In genomic region chr2:85754313-85755095, GRCh38 we compare ENCODE assay signal across 3 cellular contexts.
TF ChIP-seq lines count a peak whose summit lies in the region.

No MANE protein-coding gene starts in this region.

TF ChIP-seq in A549, 52 proteins besides CTCF, POLR2A, EP300 and RAD21:
- TF ChIP-seq MAX (IDR thresholded peaks at IDR 0.05) (peak; percentile 28; the same call in 1 of the 2 replicates), HDAC2 (IDR thresholded peaks at IDR 0.05) (peak; percentile 93), NFE2L2 (conservative IDR thresholded peaks at IDR 0.05; ENCODE audit: low read length) (no peak)

TF ChIP-seq in HCT116, 20 proteins besides CTCF, POLR2A, EP300 and RAD21:
- no peak for TF ChIP-seq EZH2 (IDR thresholded peaks at IDR 0.05)
- TF ChIP-seq MAX (IDR thresholded peaks at IDR 0.05), result peak; percentile 33; the same call in 1 of the 2 replicates
- peak; percentile 96 for TF ChIP-seq TCF7L2 (IDR thresholded peaks at IDR 0.05; ENCODE audit: borderline replicate concordance, extremely low read depth, insufficient read depth, insufficient read length)
- TF ChIP-seq YY1 (IDR thresholded peaks at IDR 0.05; ENCODE audit: extremely low read depth, insufficient replicate concordance, low read depth, low read length), result no peak
- no peak for TF ChIP-seq SIN3A (IDR thresholded peaks at IDR 0.05; ENCODE audit: low read depth)

TF ChIP-seq in H1, 55 proteins besides CTCF, POLR2A, EP300 and RAD21:
- TF ChIP-seq EZH2 (IDR thresholded peaks at IDR 0.05; ENCODE audit: low read depth, low read length, severe bottlenecking) (peak; percentile 75), RNF2 (IDR thresholded peaks at IDR 0.05; ENCODE audit: borderline replicate concordance, low read depth, low read length, missing control alignments, poor library complexity, severe bottlenecking) (peak; percentile 81), SIN3A (conservative IDR thresholded peaks at IDR 0.05 in 1 of 2, IDR thresholded peaks at IDR 0.05 in 1 of 2; ENCODE audit: low read depth in 1 of 2, low read length in 2 of 2) (peak in 1 of 2 experiments; percentile 20; a peak in 1 of 4 replicates), BACH1 (IDR thresholded peaks at IDR 0.05; ENCODE audit: low read length) (no peak), HDAC6 (IDR thresholded peaks at IDR 0.05; ENCODE audit: low read depth, low read length) (no peak), BCL11A (IDR thresholded peaks at IDR 0.05; ENCODE audit: low read depth in 2 of 2, low read length in 2 of 2) (no peak), SP4 (IDR thresholded peaks at IDR 0.05; ENCODE audit: low read length) (no peak), KDM4A (IDR thresholded peaks at IDR 0.05; ENCODE audit: low read depth, low read length, severe bottlenecking) (peak; percentile 87), RBBP5 (IDR thresholded peaks at IDR 0.05; ENCODE audit: borderline replicate concordance, low read depth, low read length) (0 out of 2 replicates have a peak, but pooled peaks have one; percentile 43), SUZ12 (IDR thresholded peaks at IDR 0.05; ENCODE audit: low read length) (peak; percentile 69), E2F6 (IDR thresholded peaks at IDR 0.05) (peak; percentile 40; the same call in 1 of the 2 replicates), PHF8 (conservative IDR thresholded peaks at IDR 0.05; ENCODE audit: low read depth, low read length) (no peak), MAX (IDR thresholded peaks at IDR 0.05) (peak; percentile 16; the same call in 1 of the 2 replicates)
TF ChIP-seq in H1: peak in this region for 8.
